Comparison of ENCODE assay signal across 9 cellular contexts in the genomic region with DNA sequence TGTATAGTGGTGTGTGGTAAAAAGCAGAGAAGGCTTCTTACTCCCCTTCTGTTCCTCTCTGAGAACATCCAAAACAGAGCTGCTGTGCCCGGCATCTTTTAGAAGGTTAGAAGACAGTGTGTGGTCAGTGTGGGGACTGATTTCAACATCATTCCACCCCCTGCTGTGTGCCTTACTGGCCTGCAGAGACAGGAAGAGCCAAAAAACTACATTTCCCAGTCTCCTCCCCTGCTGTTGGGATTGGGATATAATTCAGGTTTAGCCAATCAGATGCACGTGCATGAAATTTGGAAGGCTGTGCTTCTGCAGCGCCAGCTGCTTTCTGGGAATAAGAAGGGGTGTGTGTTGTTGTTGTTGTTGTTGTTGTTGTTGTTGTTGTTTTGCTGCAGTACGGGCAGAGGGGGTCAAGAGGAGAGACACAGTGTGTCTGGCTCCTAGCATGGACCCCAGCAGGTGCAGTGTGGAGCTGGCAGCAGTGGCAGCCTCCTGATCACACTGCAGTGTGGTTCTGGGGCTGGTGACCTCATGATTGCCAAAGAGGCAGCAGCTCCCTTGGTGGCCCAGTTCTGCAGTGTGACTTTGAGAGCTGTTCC.
DNase-seq lines count a peak whose midpoint lies in the region; ATAC-seq and TF ChIP-seq lines count a peak whose summit lies in the region.
"Had no signal": no experiment of that assay in that cellular context is flagged by ENCODE, and none has a peak within 500 bp of the region (broad histone marks: within the 10 kb centered on the region; RNA-seq: fewer than 3 reads in every experiment).

No MANE protein-coding gene starts in this region.

- TF ChIP-seq CTCF in CD14-positive monocyte (IDR thresholded peaks at IDR 0.05) (peak; percentile 10), RWPE2 (IDR thresholded peaks at IDR 0.05; ENCODE audit: poor library complexity, severe bottlenecking) (no peak), foreskin fibroblast (IDR thresholded peaks at IDR 0.05; ENCODE audit: low read depth, low read length) (no peak), osteocyte (IDR thresholded peaks at IDR 0.05) (no peak)

- peaks cover 2 to 4% (median 3%) of the 10 kb centered on the region in 3 donors for H3K27me3 Mint-ChIP-seq in CD14-positive monocyte (ENCODE audit: low read depth in 3 of 3)
- no peaks in the 10 kb centered on the region for H3K27me3 Mint-ChIP-seq in osteocyte (ENCODE audit: unreplicated experiment)

- H3K36me3 Mint-ChIP-seq in CD14-positive monocyte = peaks cover 0 to 3% of the 10 kb centered on the region in 2 donors
- no peaks in the 10 kb centered on the region for H3K36me3 Mint-ChIP-seq in osteocyte (ENCODE audit: unreplicated experiment)

- peaks cover 65% of the 10 kb centered on the region for H3K4me1 ChIP-seq in RWPE2 (ENCODE audit: insufficient read depth, poor library complexity, severe bottlenecking)

- H3K27ac ChIP-seq in RWPE2 (ENCODE audit: poor library complexity, severe bottlenecking) (peak overlapping the region; percentile 98), substantia nigra (ENCODE audit: low read depth, low read length, poor library complexity, severe bottlenecking) (no peak overlapping the region)
- H3K27ac ChIP-seq: SJSA1 had no signal

- H3K36me3 ChIP-seq in RWPE2 (ENCODE audit: low read depth) = no peaks in the 10 kb centered on the region
- H3K36me3 ChIP-seq: SJSA1 had no signal

- DNase-seq in CD14-positive monocyte (ENCODE audit: low spot score) (peak; percentile 82), RWPE2 (ENCODE audit: low spot score) (no peak), foreskin fibroblast (peak; percentile 78 to 90), osteocyte (ENCODE audit: extremely low spot score, unreplicated experiment) (no peak), NK-92 (lab: John Stamatoyannopoulos, UW; ENCODE audit: unreplicated experiment) (no peak), substantia nigra (lab: John Stamatoyannopoulos, UW) (no peak), NCI-H345 treated with DMSO at 0.1 percent for 48 hours (lab: John Stamatoyannopoulos, UW; ENCODE audit: unreplicated experiment) (no peak)

- H3K4me3 Mint-ChIP-seq in CD14-positive monocyte (peak overlapping the region; percentile 50 to 54), osteocyte (ENCODE audit: unreplicated experiment) (no peak overlapping the region)

- peak overlapping the region; percentile 87 to 96 (median 94) for H3K27ac Mint-ChIP-seq in CD14-positive monocyte
- H3K27ac Mint-ChIP-seq in osteocyte (ENCODE audit: unreplicated experiment) = peak overlapping the region; percentile 72

- H3K4me1 Mint-ChIP-seq in CD14-positive monocyte (peaks cover 56% of the 10 kb centered on the region), osteocyte (ENCODE audit: unreplicated experiment) (peaks cover 78% of the 10 kb centered on the region)

- intact Hi-C loops in CD14-positive monocyte (cut with micrococcal nuclease) = no loop called here

- no peaks in the 10 kb centered on the region for H3K9me3 Mint-ChIP-seq in CD14-positive monocyte
- no peaks in the 10 kb centered on the region for H3K9me3 Mint-ChIP-seq in osteocyte (ENCODE audit: unreplicated experiment)

- H3K27me3 ChIP-seq in RWPE2 (ENCODE audit: insufficient read depth, poor library complexity, severe bottlenecking) = no peaks in the 10 kb centered on the region
- H3K27me3 ChIP-seq: SJSA1 had no signal

- no peaks in the 10 kb centered on the region for H3K9me3 ChIP-seq in RWPE2 (ENCODE audit: severe bottlenecking)
- H3K9me3 ChIP-seq: SJSA1 had no signal

- no peak for ATAC-seq in RWPE2 (ENCODE audit: low read depth)
- no peak for ATAC-seq in GM21360 (IDR thresholded peaks at IDR 0.05; ENCODE audit: unreplicated experiment)

- no peak overlapping the region for H3K4me3 ChIP-seq in RWPE2 (ENCODE audit: severe bottlenecking)
- H3K4me3 ChIP-seq in foreskin fibroblast (ENCODE audit: low read depth in 1 of 2, low read length in 2 of 2) = no peak overlapping the region
- H3K4me3 ChIP-seq: SJSA1 had no signal

Comparison
In these comparisons a context has a peak if more than half of its experiments do, and no peak if none do; other contexts are left out.
1. DNase-seq: peak in CD14-positive monocyte (single experiment) and foreskin fibroblast (2 of 2); none in RWPE2 (single experiment), osteocyte (single experiment), NK-92 (single experiment), substantia nigra (0 of 49) and NCI-H345 treated with DMSO at 0.1 percent for 48 hours (single experiment).